9 cellular contexts compared by ENCODE assay signal in genomic region chr15:80107204-80107603, GRCh38.
"Had no signal": no experiment of that assay in that cellular context is flagged by ENCODE, and none has a peak within 500 bp of the region (broad histone marks: within the 10 kb centered on the region; RNA-seq: fewer than 3 reads in every experiment).

No MANE protein-coding gene starts in this region.

- H3K4me3 ChIP-seq: HAP-1 had no signal

- ATAC-seq: HCT116 had no signal

- H3K9me3 ChIP-seq: HAP-1 had no signal

- H3K4me2 ChIP-seq: KMS-11 had no signal

- H3K9ac ChIP-seq: KMS-11 had no signal

- DNase-seq: GM23248, GOT3, H7, IMR-90, KBM-7 had no signal

- H3K27ac ChIP-seq: HL-60, KMS-11 had no signal

- H2AFZ ChIP-seq: GM23248 had no signal
